Comparison of ENCODE assay signal across 19 cellular contexts in the genomic region with DNA sequence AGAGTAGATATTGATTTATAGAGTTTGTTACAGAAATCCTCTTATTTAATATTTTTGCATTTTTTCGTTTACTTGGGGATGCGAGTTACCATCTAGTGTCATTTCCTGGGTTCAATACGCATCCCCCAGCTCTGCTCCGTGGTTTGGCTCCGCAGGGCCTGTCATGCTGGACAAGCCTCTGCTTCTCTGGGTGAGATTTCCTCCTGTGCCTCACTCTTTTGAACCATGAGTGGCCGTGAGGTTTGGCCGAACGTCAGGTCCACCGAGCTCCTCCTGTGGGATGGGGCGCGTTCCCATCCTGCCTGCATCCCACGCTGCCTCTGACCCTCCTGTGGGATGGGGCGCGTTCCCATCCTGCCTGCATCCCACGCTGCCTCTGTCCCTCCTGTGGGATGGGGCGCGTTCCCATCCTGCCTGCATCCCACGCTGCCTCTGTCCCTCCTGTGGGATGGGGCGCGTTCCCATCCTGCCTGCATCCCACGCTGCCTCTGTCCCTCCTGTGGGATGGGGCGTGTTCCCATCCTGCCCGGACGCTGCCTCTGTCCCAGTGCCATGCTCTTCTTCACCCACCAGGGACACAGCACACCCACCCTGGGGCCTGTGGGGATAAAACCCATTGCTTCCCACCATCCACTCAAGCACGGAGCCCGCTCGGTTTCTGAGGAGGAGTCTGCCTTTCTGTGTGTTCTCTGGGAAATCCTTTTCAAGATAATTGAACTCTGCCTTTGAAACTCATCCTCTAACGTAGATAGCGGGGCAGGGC.
A peak's percentile ranks its signal among the peaks of the same experiment; 100 is the strongest.
DNase-seq lines count a peak whose midpoint lies in the region; ATAC-seq and TF ChIP-seq lines count a peak whose summit lies in the region.
"Had no signal": no experiment of that assay in that cellular context is flagged by ENCODE, and none has a peak within 500 bp of the region (broad histone marks: within the 10 kb centered on the region; RNA-seq: fewer than 3 reads in every experiment).

No MANE protein-coding gene starts in this region.

- H3K4me1 Mint-ChIP-seq in H9, result no peaks in the 10 kb centered on the region
- no peaks in the 10 kb centered on the region for H3K4me1 Mint-ChIP-seq in activated CD4-positive, alpha-beta T cell treated with anti-CD3 and anti-CD28 coated beads, Interleukin-2, amount 10 ng/mL, durations not matched to agents 7 days and 5 days

- H3K9me3 Mint-ChIP-seq in H9, result no peaks in the 10 kb centered on the region
- H3K9me3 Mint-ChIP-seq in activated CD4-positive, alpha-beta T cell treated with anti-CD3 and anti-CD28 coated beads, Interleukin-2, amount 10 ng/mL, durations not matched to agents 7 days and 5 days, result no peaks in the 10 kb centered on the region

- peak; percentile 23 for DNase-seq in H9
- peak; percentile 26 for DNase-seq in coronary artery (ENCODE audit: low spot score)
- DNase-seq in mesenteric fat pad (ENCODE audit: low spot score), result peak; percentile 77
- DNase-seq in stomach, result peak; percentile 17
- no peak for DNase-seq in activated CD4-positive, alpha-beta T cell treated with anti-CD3 and anti-CD28 coated beads, Interleukin-2, amount 10 ng/mL, durations not matched to agents 7 days and 5 days
- DNase-seq in NCI-H526 treated with DMSO at 0.1 percent for 48 hours (lab: John Stamatoyannopoulos, UW), result no peak
- DNase-seq: AML-193; DMS79; HFFc6; KBM-7; NCI-H1105 treated with DMSO at 0.1 percent for 48 hours; NCI-H1694 treated with DMSO at 0.1 percent for 48 hours; NCI-H748 treated with DMSO at 0.1 percent for 48 hours; NK-92 treated with Interleukin-12 subunit alpha and Interleukin-12 subunit beta, amount 100 ng/mL, for 24 hours; OCI-M1; SHP77 treated with DMSO at 0.1 percent for 48 hours had no signal

- H2BK12ac ChIP-seq in H9 (ENCODE audit: insufficient read length, low read depth, low read length), result no peak overlapping the region

- no peak overlapping the region for H4K5ac ChIP-seq in H9 (ENCODE audit: insufficient read length, low read depth, low read length)

- no peak overlapping the region for H4K91ac ChIP-seq in H9 (ENCODE audit: insufficient read length, low read depth, low read length)

- no peak overlapping the region for H3K4me2 ChIP-seq in H9 (ENCODE audit: insufficient read depth, insufficient read length, low read length)

- no peak overlapping the region for H3K4ac ChIP-seq in H9 (ENCODE audit: low read depth, low read length)

- H3K36me3 Mint-ChIP-seq in H9 (ENCODE audit: insufficient read depth in 1 of 3, low read depth in 3 of 3), result no peaks in the 10 kb centered on the region
- H3K36me3 Mint-ChIP-seq in activated CD4-positive, alpha-beta T cell treated with anti-CD3 and anti-CD28 coated beads, Interleukin-2, amount 10 ng/mL, durations not matched to agents 7 days and 5 days (ENCODE audit: low read depth), result no peaks in the 10 kb centered on the region

- TF ChIP-seq CTCF in H9 (conservative IDR thresholded peaks at IDR 0.05), result no peak
- no peak for TF ChIP-seq CTCF in coronary artery (IDR thresholded peaks at IDR 0.05)
- TF ChIP-seq CTCF in stomach (IDR thresholded peaks at IDR 0.05), result no peak

- POLR2A ChIA-PET in activated CD4-positive, alpha-beta T cell treated with anti-CD3 and anti-CD28 coated beads, Interleukin-2, amount 10 ng/mL, durations not matched to agents 7 days and 5 days (lab: Charles Lee), result no interaction called here

- TF ChIP-seq POLR2A in stomach (IDR thresholded peaks at IDR 0.05), result no peak

- H3K23me2 ChIP-seq in H9 (ENCODE audit: insufficient read length, low read depth, low read length, poor library complexity, severe bottlenecking), result no peaks in the 10 kb centered on the region

- H2AFZ ChIP-seq in H9 (ENCODE audit: low read length), result no peak overlapping the region

- H3K18ac ChIP-seq in H9 (ENCODE audit: insufficient read length, low read depth, low read length), result no peak overlapping the region

- H3K27me3 ChIP-seq in H9 (ENCODE audit: insufficient read depth, low read length) (no peaks in the 10 kb centered on the region), stomach (peaks cover 0 to 58% (median 9%) of the 10 kb centered on the region in 3 donors)

- TF ChIP-seq EP300 in stomach (IDR thresholded peaks at IDR 0.05), result no peak

- H3K27ac ChIP-seq in H9 (ENCODE audit: insufficient read length, low read depth, low read length), result no peak overlapping the region
- H3K27ac ChIP-seq in coronary artery, result no peak overlapping the region
- H3K27ac ChIP-seq in stomach, result no peak overlapping the region
- H3K27ac ChIP-seq: C4-2B had no signal

- H3K4me1 ChIP-seq in H9 (ENCODE audit: insufficient read depth, low read length), result no peaks in the 10 kb centered on the region
- H3K4me1 ChIP-seq in stomach, result no peaks in the 10 kb centered on the region

- no peak overlapping the region for H2BK120ac ChIP-seq in H9 (ENCODE audit: low read depth, low read length, poor library complexity, severe bottlenecking)

- peaks cover 5% of the 10 kb centered on the region for H3K27me3 Mint-ChIP-seq in H9 (ENCODE audit: low read depth)
- H3K27me3 Mint-ChIP-seq in activated CD4-positive, alpha-beta T cell treated with anti-CD3 and anti-CD28 coated beads, Interleukin-2, amount 10 ng/mL, durations not matched to agents 7 days and 5 days, result peaks cover 29% of the 10 kb centered on the region

- ATAC-seq in GM18519 (IDR thresholded peaks at IDR 0.05; ENCODE audit: low FRiP score, unreplicated experiment), result no peak
- ATAC-seq: HepG2 had no signal

- no peak overlapping the region for H2BK15ac ChIP-seq in H9 (ENCODE audit: low read depth, low read length)

- H3K36me3 ChIP-seq in stomach, result no peaks in the 10 kb centered on the region

- H3K79me2 ChIP-seq in H9 (ENCODE audit: insufficient read depth, low read length), result no peaks in the 10 kb centered on the region

- intact Hi-C loops in stomach (cut with DNase I; ENCODE audit: low total_unique reads), result no loop called here

- WGBS in H9 (ENCODE audit: extremely low coverage, insufficient read length, low lambda C conversion rate), result no CpG with 5 or more reads among the region's 29 CpGs
- WGBS in stomach, 5 donors, result 71 to 84% (median 82%) methylated on average over 15 to 25 of the region's 29 CpGs

- H4K8ac ChIP-seq in H9 (replicated peaks; ENCODE audit: insufficient read length, low read depth, low read length), result no peak overlapping the region

- H3T11ph ChIP-seq in H9 (ENCODE audit: low read length), result no peak overlapping the region

- H4K20me1 ChIP-seq in H9 (ENCODE audit: control insufficient read depth, insufficient read depth, insufficient read length), result no peaks in the 10 kb centered on the region

- H2BK20ac ChIP-seq in H9 (ENCODE audit: low read depth, low read length, poor library complexity, severe bottlenecking), result no peak overlapping the region

- H3K9ac ChIP-seq in H9 (ENCODE audit: extremely low read depth, insufficient read length, low read length), result no peak overlapping the region

- H3K56ac ChIP-seq in H9 (ENCODE audit: insufficient read length, low read depth, low read length), result no peak overlapping the region

- no peak overlapping the region for H2AK5ac ChIP-seq in H9 (ENCODE audit: insufficient read length, low read length)

- no peak overlapping the region for H3K27ac Mint-ChIP-seq in H9
- no peak overlapping the region for H3K27ac Mint-ChIP-seq in activated CD4-positive, alpha-beta T cell treated with anti-CD3 and anti-CD28 coated beads, Interleukin-2, amount 10 ng/mL, durations not matched to agents 7 days and 5 days
- H3K27ac Mint-ChIP-seq: HFFc6 had no signal

- H3K9me3 ChIP-seq in H9 (ENCODE audit: control insufficient read depth, low read depth, low read length) (no peaks in the 10 kb centered on the region), stomach (peaks cover 0 to 6% (median 3%) of the 10 kb centered on the region in 4 donors)

- H3K4me3 Mint-ChIP-seq in H9, result no peak overlapping the region
- no peak overlapping the region for H3K4me3 Mint-ChIP-seq in activated CD4-positive, alpha-beta T cell treated with anti-CD3 and anti-CD28 coated beads, Interleukin-2, amount 10 ng/mL, durations not matched to agents 7 days and 5 days
- H3K4me3 Mint-ChIP-seq: HFFc6 had no signal

- CTCF ChIA-PET in activated CD4-positive, alpha-beta T cell treated with anti-CD3 and anti-CD28 coated beads, Interleukin-2, amount 10 ng/mL, durations not matched to agents 7 days and 5 days (lab: Charles Lee), result no interaction called here

- no peak overlapping the region for H3K23ac ChIP-seq in H9 (ENCODE audit: insufficient read length, low read depth, low read length)

- H3K4me3 ChIP-seq in coronary artery (no peak overlapping the region), stomach (no peak overlapping the region)

- no peak overlapping the region for H3K14ac ChIP-seq in H9 (ENCODE audit: insufficient read depth, low read length)

- no peak overlapping the region for H2BK5ac ChIP-seq in H9 (ENCODE audit: insufficient read length, low read length)

- no peaks in the 10 kb centered on the region for H3K79me1 ChIP-seq in H9 (ENCODE audit: insufficient read depth, low read depth, low read length, poor library complexity, severe bottlenecking)

Comparison
In these comparisons a context has a peak if more than half of its experiments do, and no peak if none do; other contexts are left out.
1. DNase-seq: peak in H9 (single experiment), coronary artery (single experiment), mesenteric fat pad (single experiment) and stomach (single experiment); none in activated CD4-positive, alpha-beta T cell treated with anti-CD3 and anti-CD28 coated beads, Interleukin-2, amount 10 ng/mL, durations not matched to agents 7 days and 5 days (single experiment) and NCI-H526 treated with DMSO at 0.1 percent for 48 hours (single experiment).